Comparison of ENCODE assay signal across 11 cellular contexts in the genomic region with DNA sequence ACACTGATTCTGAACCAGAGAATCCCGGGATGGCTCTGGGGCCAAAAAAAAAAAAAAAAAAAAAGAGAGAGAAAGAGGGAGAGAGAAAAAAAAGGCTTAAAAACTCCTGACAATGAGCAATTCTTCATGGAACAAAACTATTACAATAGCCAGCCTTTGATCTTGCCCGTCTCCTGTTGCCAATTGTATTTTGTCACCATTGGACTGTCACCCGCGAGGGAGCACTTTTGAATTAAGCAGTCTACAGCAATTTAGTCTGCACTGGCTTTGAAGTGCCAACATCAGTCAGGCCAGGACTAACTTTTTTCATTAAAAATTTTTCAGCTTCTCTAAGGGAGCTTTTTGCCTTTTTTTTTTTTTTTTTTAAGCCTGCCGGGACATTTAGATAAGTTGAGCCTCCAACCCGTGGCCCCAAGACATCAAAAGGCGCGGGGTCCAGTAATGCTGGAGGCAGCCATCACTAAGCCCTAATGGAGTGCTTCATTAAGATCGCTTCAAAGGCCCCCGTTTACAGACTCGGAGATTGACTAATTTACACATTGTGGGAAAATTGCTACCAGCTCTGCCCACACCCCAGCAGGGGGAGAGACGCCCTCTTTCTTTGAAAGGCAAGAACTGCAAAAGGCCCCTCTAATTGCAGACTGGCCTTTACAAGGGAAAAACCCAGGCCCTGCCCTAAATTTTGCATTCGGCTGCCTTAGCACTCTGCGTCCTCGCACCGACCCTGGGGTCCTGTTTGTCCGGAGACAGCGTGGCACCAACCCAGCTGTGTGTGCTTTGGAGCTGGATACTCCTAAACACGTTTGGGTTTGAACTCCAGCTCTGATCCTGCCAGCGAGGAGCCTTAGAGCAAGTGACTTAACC.
DNase-seq lines count a peak whose midpoint lies in the region; ATAC-seq and TF ChIP-seq lines count a peak whose summit lies in the region.
"Had no signal": no experiment of that assay in that cellular context is flagged by ENCODE, and none has a peak within 500 bp of the region (broad histone marks: within the 10 kb centered on the region; RNA-seq: fewer than 3 reads in every experiment).

No MANE protein-coding gene starts in this region.

- peaks cover 11% of the 10 kb centered on the region for H3K27me3 Mint-ChIP-seq in stimulated activated naive CD8-positive, alpha-beta T cell treated with anti-CD3 and anti-CD28 coated beads, Interleukin-15, amount 100 ng/mL, for 72 hours
- H3K27me3 Mint-ChIP-seq in CD8-positive, alpha-beta T cell (ENCODE audit: low read depth): peaks cover 7% of the 10 kb centered on the region
- peaks cover 4 to 7% of the 10 kb centered on the region in 2 donors for H3K27me3 Mint-ChIP-seq in natural killer cell treated with Interleukin-12 subunit alpha and Interleukin-12 subunit beta and Interleukin-15 and Interleukin-18, amount 100 ng/mL, for 72 hours

- H3K9me3 Mint-ChIP-seq in stimulated activated naive CD8-positive, alpha-beta T cell treated with anti-CD3 and anti-CD28 coated beads, Interleukin-15, amount 100 ng/mL, for 72 hours: peaks cover 0 to 23% of the 10 kb centered on the region in 2 donors
- no peaks in the 10 kb centered on the region for H3K9me3 Mint-ChIP-seq in CD8-positive, alpha-beta T cell
- H3K9me3 Mint-ChIP-seq in natural killer cell treated with Interleukin-12 subunit alpha and Interleukin-12 subunit beta and Interleukin-15 and Interleukin-18, amount 100 ng/mL, for 72 hours: no peaks in the 10 kb centered on the region

- H4K20me1 ChIP-seq in OCI-LY7 (ENCODE audit: insufficient read depth, low read length): no peaks in the 10 kb centered on the region
- no peaks in the 10 kb centered on the region for H4K20me1 ChIP-seq in hepatocyte (ENCODE audit: insufficient read depth, poor library complexity, severe bottlenecking)

- POLR2A ChIA-PET in OCI-LY7 (lab: Charles Lee): no interaction called here
- POLR2A ChIA-PET in CD8-positive, alpha-beta T cell (lab: Charles Lee): no interaction called here

- no TSS peak for BruUV-seq in OCI-LY7 (replicated peaks; lab: Mats Ljungman, UMichigan)

- H3K36me3 ChIP-seq in OCI-LY7 (ENCODE audit: insufficient read depth, low read length): no peaks in the 10 kb centered on the region
- no peaks in the 10 kb centered on the region for H3K36me3 ChIP-seq in hepatocyte (replicated peaks; ENCODE audit: insufficient read depth, low read depth)
- no peaks in the 10 kb centered on the region for H3K36me3 ChIP-seq in CD8-positive, alpha-beta T cell (ENCODE audit: insufficient read depth, low read length)

- ATAC-seq in stimulated activated naive CD8-positive, alpha-beta T cell treated with anti-CD3 and anti-CD28 coated beads, Interleukin-15, Interleukin-2, amounts not matched to agents 100 U/mL and 50 U/mL, for 24 hours: no peak
- ATAC-seq in stimulated activated naive CD8-positive, alpha-beta T cell treated with anti-CD3 and anti-CD28 coated beads, Interleukin-15, amount 100 ng/mL, for 72 hours: no peak
- ATAC-seq in GM19455 (IDR thresholded peaks at IDR 0.05; ENCODE audit: unreplicated experiment): no peak
- no peak for ATAC-seq in CD8-positive, alpha-beta T cell
- no peak for ATAC-seq in natural killer cell treated with Interleukin-12 subunit alpha and Interleukin-12 subunit beta and Interleukin-15 and Interleukin-18, amount 100 ng/mL, for 72 hours

- peaks cover 4% of the 10 kb centered on the region for H3K36me3 Mint-ChIP-seq in CD8-positive, alpha-beta T cell
- H3K36me3 Mint-ChIP-seq in natural killer cell treated with Interleukin-12 subunit alpha and Interleukin-12 subunit beta and Interleukin-15 and Interleukin-18, amount 100 ng/mL, for 72 hours: no peaks in the 10 kb centered on the region

- H3K4me1 ChIP-seq in OCI-LY7 (ENCODE audit: insufficient read depth, low read length, poor library complexity, severe bottlenecking) (no peaks in the 10 kb centered on the region), hepatocyte (ENCODE audit: insufficient read depth) (peaks cover 19% of the 10 kb centered on the region)
- H3K4me1 ChIP-seq in CD8-positive, alpha-beta T cell (ENCODE audit: insufficient read depth, low read length): peaks cover 8% of the 10 kb centered on the region

- H3K9me2 ChIP-seq in OCI-LY7 (ENCODE audit: insufficient read depth, low read length): no peaks in the 10 kb centered on the region
- no peaks in the 10 kb centered on the region for H3K9me2 ChIP-seq in hepatocyte (replicated peaks; ENCODE audit: insufficient read depth)

- WGBS in hepatocyte (ENCODE audit: low lambda C conversion rate, missing lambda C conversion rate): 40% methylated on average over 19 of the region's 20 CpGs

- no peak overlapping the region for H3K4me3 ChIP-seq in OCI-LY7 (ENCODE audit: low read depth, low read length, poor library complexity, severe bottlenecking)
- no peak overlapping the region for H3K4me3 ChIP-seq in hepatocyte
- no peak overlapping the region for H3K4me3 ChIP-seq in CD8-positive, alpha-beta T cell (ENCODE audit: low read depth, low read length)
- H3K4me3 ChIP-seq: skin epidermis had no signal

- H3K27ac ChIP-seq in OCI-LY7 (ENCODE audit: low read depth, low read length, poor library complexity, severe bottlenecking) (no peak overlapping the region), hepatocyte (no peak overlapping the region)
- H3K27ac ChIP-seq in CD8-positive, alpha-beta T cell (ENCODE audit: low read depth, low read length): no peak overlapping the region
- H3K27ac ChIP-seq: skin epidermis had no signal

- CTCF ChIA-PET in OCI-LY7 (lab: Charles Lee; ENCODE audit: unreplicated experiment): no interaction called here
- CTCF ChIA-PET in CD8-positive, alpha-beta T cell (lab: Charles Lee): no interaction called here

- H3K4me2 ChIP-seq in OCI-LY7 (ENCODE audit: low read length) (no peak overlapping the region), hepatocyte (no peak overlapping the region)

- H3K27me3 ChIP-seq in hepatocyte: no peaks in the 10 kb centered on the region
- H3K27me3 ChIP-seq in CD8-positive, alpha-beta T cell (ENCODE audit: insufficient read depth, low read length): no peaks in the 10 kb centered on the region

- no peaks in the 10 kb centered on the region for H3K79me2 ChIP-seq in OCI-LY7 (ENCODE audit: insufficient read depth, low read depth, low read length)
- H3K79me2 ChIP-seq in hepatocyte: no peaks in the 10 kb centered on the region

- H3K27ac Mint-ChIP-seq in stimulated activated naive CD8-positive, alpha-beta T cell treated with anti-CD3 and anti-CD28 coated beads, Interleukin-15, amount 100 ng/mL, for 72 hours: no peak overlapping the region
- H3K27ac Mint-ChIP-seq in CD8-positive, alpha-beta T cell: no peak overlapping the region
- H3K27ac Mint-ChIP-seq in natural killer cell treated with Interleukin-12 subunit alpha and Interleukin-12 subunit beta and Interleukin-15 and Interleukin-18, amount 100 ng/mL, for 72 hours: no peak overlapping the region

- no peaks in the 10 kb centered on the region for H3K9me3 ChIP-seq in OCI-LY7 (ENCODE audit: low read length)
- no peaks in the 10 kb centered on the region for H3K9me3 ChIP-seq in hepatocyte (ENCODE audit: low read depth)
- no peaks in the 10 kb centered on the region for H3K9me3 ChIP-seq in CD8-positive, alpha-beta T cell (ENCODE audit: low read length)

- peak; percentile 58 for TF ChIP-seq CTCF in OCI-LY7 (conservative IDR thresholded peaks at IDR 0.05; ENCODE audit: low read length)
- TF ChIP-seq CTCF in hepatocyte (IDR thresholded peaks at IDR 0.05; ENCODE audit: poor library complexity): peak; percentile 41
- TF ChIP-seq CTCF in CD8-positive, alpha-beta T cell (IDR thresholded peaks at IDR 0.05): no peak

- intact Hi-C loops in OCI-LY7 (cut with micrococcal nuclease; ENCODE audit: unreplicated experiment): loop anchor here (10.0 kb wide), 1 partner anchor 277 kb away; no protein-coding TSS in a partner anchor
- intact Hi-C loops in CD8-positive, alpha-beta T cell (cut with DNase I, micrococcal nuclease): no loop called here

- no peak overlapping the region for H3K4me3 Mint-ChIP-seq in stimulated activated naive CD8-positive, alpha-beta T cell treated with anti-CD3 and anti-CD28 coated beads, Interleukin-15, amount 100 ng/mL, for 72 hours
- H3K4me3 Mint-ChIP-seq in CD8-positive, alpha-beta T cell: no peak overlapping the region
- no peak overlapping the region for H3K4me3 Mint-ChIP-seq in natural killer cell treated with Interleukin-12 subunit alpha and Interleukin-12 subunit beta and Interleukin-15 and Interleukin-18, amount 100 ng/mL, for 72 hours

- peak; percentile 8 for DNase-seq in stimulated activated naive CD8-positive, alpha-beta T cell treated with anti-CD3 and anti-CD28 coated beads, Interleukin-15, Interleukin-2, amounts not matched to agents 100 U/mL and 50 U/mL, for 24 hours
- no peak for DNase-seq in stimulated activated naive CD8-positive, alpha-beta T cell treated with anti-CD3 and anti-CD28 coated beads, Interleukin-15, amount 100 ng/mL, for 72 hours
- peak; percentile 22 for DNase-seq in OCI-LY7 (ENCODE audit: low spot score)
- no peak for DNase-seq in hepatocyte (ENCODE audit: low spot score)
- no peak for DNase-seq in CD8-positive, alpha-beta T cell
- no peak for DNase-seq in natural killer cell treated with Interleukin-12 subunit alpha and Interleukin-12 subunit beta and Interleukin-15 and Interleukin-18, amount 100 ng/mL, for 72 hours (ENCODE audit: low spot score)
- no peak for DNase-seq in NCI-H2081 (lab: John Stamatoyannopoulos, UW)
- DNase-seq: NCI-H2029, T1000 had no signal

- H2AFZ ChIP-seq in OCI-LY7 (ENCODE audit: low read length) (no peak overlapping the region), hepatocyte (no peak overlapping the region)

- H3K4me1 Mint-ChIP-seq in stimulated activated naive CD8-positive, alpha-beta T cell treated with anti-CD3 and anti-CD28 coated beads, Interleukin-15, amount 100 ng/mL, for 72 hours: peaks cover 24% of the 10 kb centered on the region
- peaks cover 14% of the 10 kb centered on the region for H3K4me1 Mint-ChIP-seq in CD8-positive, alpha-beta T cell (ENCODE audit: low read depth)
- peaks cover 10% of the 10 kb centered on the region in 2 donors for H3K4me1 Mint-ChIP-seq in natural killer cell treated with Interleukin-12 subunit alpha and Interleukin-12 subunit beta and Interleukin-15 and Interleukin-18, amount 100 ng/mL, for 72 hours (ENCODE audit: low read depth in 2 of 2)

Comparison
In these comparisons a context has a peak if more than half of its experiments do, and no peak if none do; other contexts are left out.
1. DNase-seq: peak in stimulated activated naive CD8-positive, alpha-beta T cell treated with anti-CD3 and anti-CD28 coated beads, Interleukin-15, Interleukin-2, amounts not matched to agents 100 U/mL and 50 U/mL, for 24 hours (single experiment) and OCI-LY7 (single experiment); none in stimulated activated naive CD8-positive, alpha-beta T cell treated with anti-CD3 and anti-CD28 coated beads, Interleukin-15, amount 100 ng/mL, for 72 hours (0 of 2), hepatocyte (single experiment), CD8-positive, alpha-beta T cell (0 of 7), natural killer cell treated with Interleukin-12 subunit alpha and Interleukin-12 subunit beta and Interleukin-15 and Interleukin-18, amount 100 ng/mL, for 72 hours (single experiment) and NCI-H2081 (0 of 2).